24 cellular contexts compared by ENCODE assay signal in genomic region chr12:128356547-128356946, GRCh38.
DNase-seq lines count a peak whose midpoint lies in the region; ATAC-seq, FAIRE-seq and TF ChIP-seq lines count a peak whose summit lies in the region.
"Had no signal": no experiment of that assay in that cellular context is flagged by ENCODE, and none has a peak within 500 bp of the region (broad histone marks: within the 10 kb centered on the region; RNA-seq: fewer than 3 reads in every experiment).

No MANE protein-coding gene starts in this region.

- H3K4me1 Mint-ChIP-seq in nephron: peaks cover 26% of the 10 kb centered on the region
- peaks cover 0 to 10% of the 10 kb centered on the region in 2 donors for H3K4me1 Mint-ChIP-seq in immature natural killer cell
- H3K4me1 Mint-ChIP-seq: CD14-positive monocyte, GM23338 had no signal

- no peak for ATAC-seq in GM21515 (IDR thresholded peaks at IDR 0.05; ENCODE audit: unreplicated experiment)
- ATAC-seq: A549, GM12878, GM23338, HCT116 had no signal

- peaks cover 7% of the 10 kb centered on the region for H3K9me3 Mint-ChIP-seq in nephron
- H3K9me3 Mint-ChIP-seq in immature natural killer cell: peaks cover 0 to 17% (median 11%) of the 10 kb centered on the region in 6 donors

- H3K27ac Mint-ChIP-seq in nephron (peak overlapping the region; percentile 16 to 41 (median 16)), immature natural killer cell (no peak overlapping the region)
- H3K27ac Mint-ChIP-seq: CD14-positive monocyte; CD4-positive, alpha-beta T cell; CD8-positive, alpha-beta memory T cell; GM23338; H9 had no signal

- FAIRE-seq in islet of Langerhans (lab: Jason Lieb, UNC): peak; percentile 64
- FAIRE-seq: A549, D721Med, GM12878, GM19239 had no signal

- DNase-seq in NCI-H526 treated with DMSO at 0.1 percent for 48 hours (lab: John Stamatoyannopoulos, UW): peak; percentile 72
- DNase-seq in SW 1271 (lab: John Stamatoyannopoulos, UW): no peak
- no peak for DNase-seq in immature natural killer cell
- DNase-seq: 8988T; ACHN; AML-193; BE2C; CD4-positive, alpha-beta T cell; CD8-positive, alpha-beta memory T cell; DMS 273 treated with DMSO at 0.1 percent for 48 hours; DMS79; EL; GDM1; H9 had no signal

- H3K4me3 Mint-ChIP-seq in nephron: no peak overlapping the region
- no peak overlapping the region for H3K4me3 Mint-ChIP-seq in immature natural killer cell
- H3K4me3 Mint-ChIP-seq: CD14-positive monocyte; CD4-positive, alpha-beta T cell; CD8-positive, alpha-beta memory T cell; GM23338; H9 had no signal

- peaks cover 43% of the 10 kb centered on the region for H3K27me3 Mint-ChIP-seq in nephron (ENCODE audit: low read depth)
- H3K27me3 Mint-ChIP-seq in immature natural killer cell (ENCODE audit: low read depth in 3 of 3): peaks cover 9 to 17% (median 14%) of the 10 kb centered on the region in 3 donors

- no peak for TF ChIP-seq CTCF in nephron (IDR thresholded peaks at IDR 0.05; ENCODE audit: unreplicated experiment in 3 of 3)

- H3K36me3 Mint-ChIP-seq in nephron (ENCODE audit: low read depth): peaks cover 4% of the 10 kb centered on the region
- peaks cover 0 to 4% (median 0%) of the 10 kb centered on the region in 3 donors for H3K36me3 Mint-ChIP-seq in immature natural killer cell
- H3K36me3 Mint-ChIP-seq: CD14-positive monocyte had no signal

Comparison
In these comparisons a context has a peak if more than half of its experiments do, and no peak if none do; other contexts are left out.
1. H3K27ac Mint-ChIP-seq: peak in nephron (3 of 3); none in immature natural killer cell (0 of 6).